Comparison of ENCODE assay signal across 1 cellular context in the genomic region with DNA sequence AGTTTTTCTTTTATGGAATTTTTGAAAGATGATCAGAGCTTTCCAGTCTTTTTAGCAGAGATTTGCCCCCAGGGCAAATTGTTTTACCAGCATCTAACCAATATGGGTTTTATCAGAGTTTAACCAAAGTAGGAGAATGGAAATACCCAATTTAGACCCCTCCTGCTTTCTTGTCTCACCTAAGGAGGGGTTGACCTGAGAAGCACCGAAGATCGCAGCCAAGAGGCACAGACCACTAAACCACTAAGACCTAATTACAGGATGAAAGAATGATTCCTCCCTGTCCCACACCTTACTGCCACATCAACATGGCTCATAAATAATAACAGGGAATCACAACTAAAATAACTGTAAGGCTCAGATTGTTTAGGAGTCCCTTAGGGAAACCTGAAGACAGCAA.
TF ChIP-seq lines count a peak whose summit lies in the region.

No MANE protein-coding gene starts in this region.

TF ChIP-seq in GM23338, 12 proteins besides CTCF, POLR2A, EP300 and RAD21:
- TF ChIP-seq REST (IDR thresholded peaks at IDR 0.05; ENCODE audit: unreplicated experiment) (no peak), ZNF331 (CRISPR knock-in tag; IDR thresholded peaks at IDR 0.05; ENCODE audit: low read depth) (no peak), CREB1 (CRISPR knock-in tag; IDR thresholded peaks at IDR 0.05; ENCODE audit: low read depth) (no peak), POLR2AphosphoS5 (IDR thresholded peaks at IDR 0.05; ENCODE audit: low read depth) (no peak), STAT1 (IDR thresholded peaks at IDR 0.05; ENCODE audit: unreplicated experiment) (no peak), ZNF114 (CRISPR knock-in tag; IDR thresholded peaks at IDR 0.05) (no peak), EZH2phosphoT487 (IDR thresholded peaks at IDR 0.05; ENCODE audit: unreplicated experiment) (no peak), NANOG (IDR thresholded peaks at IDR 0.05; ENCODE audit: borderline replicate concordance) (no peak), JUNB (IDR thresholded peaks at IDR 0.05; ENCODE audit: unreplicated experiment) (no peak), EZH2 (IDR thresholded peaks at IDR 0.05; ENCODE audit: low read depth, unreplicated experiment) (no peak)
- TF ChIP-seq, protein P1, sequence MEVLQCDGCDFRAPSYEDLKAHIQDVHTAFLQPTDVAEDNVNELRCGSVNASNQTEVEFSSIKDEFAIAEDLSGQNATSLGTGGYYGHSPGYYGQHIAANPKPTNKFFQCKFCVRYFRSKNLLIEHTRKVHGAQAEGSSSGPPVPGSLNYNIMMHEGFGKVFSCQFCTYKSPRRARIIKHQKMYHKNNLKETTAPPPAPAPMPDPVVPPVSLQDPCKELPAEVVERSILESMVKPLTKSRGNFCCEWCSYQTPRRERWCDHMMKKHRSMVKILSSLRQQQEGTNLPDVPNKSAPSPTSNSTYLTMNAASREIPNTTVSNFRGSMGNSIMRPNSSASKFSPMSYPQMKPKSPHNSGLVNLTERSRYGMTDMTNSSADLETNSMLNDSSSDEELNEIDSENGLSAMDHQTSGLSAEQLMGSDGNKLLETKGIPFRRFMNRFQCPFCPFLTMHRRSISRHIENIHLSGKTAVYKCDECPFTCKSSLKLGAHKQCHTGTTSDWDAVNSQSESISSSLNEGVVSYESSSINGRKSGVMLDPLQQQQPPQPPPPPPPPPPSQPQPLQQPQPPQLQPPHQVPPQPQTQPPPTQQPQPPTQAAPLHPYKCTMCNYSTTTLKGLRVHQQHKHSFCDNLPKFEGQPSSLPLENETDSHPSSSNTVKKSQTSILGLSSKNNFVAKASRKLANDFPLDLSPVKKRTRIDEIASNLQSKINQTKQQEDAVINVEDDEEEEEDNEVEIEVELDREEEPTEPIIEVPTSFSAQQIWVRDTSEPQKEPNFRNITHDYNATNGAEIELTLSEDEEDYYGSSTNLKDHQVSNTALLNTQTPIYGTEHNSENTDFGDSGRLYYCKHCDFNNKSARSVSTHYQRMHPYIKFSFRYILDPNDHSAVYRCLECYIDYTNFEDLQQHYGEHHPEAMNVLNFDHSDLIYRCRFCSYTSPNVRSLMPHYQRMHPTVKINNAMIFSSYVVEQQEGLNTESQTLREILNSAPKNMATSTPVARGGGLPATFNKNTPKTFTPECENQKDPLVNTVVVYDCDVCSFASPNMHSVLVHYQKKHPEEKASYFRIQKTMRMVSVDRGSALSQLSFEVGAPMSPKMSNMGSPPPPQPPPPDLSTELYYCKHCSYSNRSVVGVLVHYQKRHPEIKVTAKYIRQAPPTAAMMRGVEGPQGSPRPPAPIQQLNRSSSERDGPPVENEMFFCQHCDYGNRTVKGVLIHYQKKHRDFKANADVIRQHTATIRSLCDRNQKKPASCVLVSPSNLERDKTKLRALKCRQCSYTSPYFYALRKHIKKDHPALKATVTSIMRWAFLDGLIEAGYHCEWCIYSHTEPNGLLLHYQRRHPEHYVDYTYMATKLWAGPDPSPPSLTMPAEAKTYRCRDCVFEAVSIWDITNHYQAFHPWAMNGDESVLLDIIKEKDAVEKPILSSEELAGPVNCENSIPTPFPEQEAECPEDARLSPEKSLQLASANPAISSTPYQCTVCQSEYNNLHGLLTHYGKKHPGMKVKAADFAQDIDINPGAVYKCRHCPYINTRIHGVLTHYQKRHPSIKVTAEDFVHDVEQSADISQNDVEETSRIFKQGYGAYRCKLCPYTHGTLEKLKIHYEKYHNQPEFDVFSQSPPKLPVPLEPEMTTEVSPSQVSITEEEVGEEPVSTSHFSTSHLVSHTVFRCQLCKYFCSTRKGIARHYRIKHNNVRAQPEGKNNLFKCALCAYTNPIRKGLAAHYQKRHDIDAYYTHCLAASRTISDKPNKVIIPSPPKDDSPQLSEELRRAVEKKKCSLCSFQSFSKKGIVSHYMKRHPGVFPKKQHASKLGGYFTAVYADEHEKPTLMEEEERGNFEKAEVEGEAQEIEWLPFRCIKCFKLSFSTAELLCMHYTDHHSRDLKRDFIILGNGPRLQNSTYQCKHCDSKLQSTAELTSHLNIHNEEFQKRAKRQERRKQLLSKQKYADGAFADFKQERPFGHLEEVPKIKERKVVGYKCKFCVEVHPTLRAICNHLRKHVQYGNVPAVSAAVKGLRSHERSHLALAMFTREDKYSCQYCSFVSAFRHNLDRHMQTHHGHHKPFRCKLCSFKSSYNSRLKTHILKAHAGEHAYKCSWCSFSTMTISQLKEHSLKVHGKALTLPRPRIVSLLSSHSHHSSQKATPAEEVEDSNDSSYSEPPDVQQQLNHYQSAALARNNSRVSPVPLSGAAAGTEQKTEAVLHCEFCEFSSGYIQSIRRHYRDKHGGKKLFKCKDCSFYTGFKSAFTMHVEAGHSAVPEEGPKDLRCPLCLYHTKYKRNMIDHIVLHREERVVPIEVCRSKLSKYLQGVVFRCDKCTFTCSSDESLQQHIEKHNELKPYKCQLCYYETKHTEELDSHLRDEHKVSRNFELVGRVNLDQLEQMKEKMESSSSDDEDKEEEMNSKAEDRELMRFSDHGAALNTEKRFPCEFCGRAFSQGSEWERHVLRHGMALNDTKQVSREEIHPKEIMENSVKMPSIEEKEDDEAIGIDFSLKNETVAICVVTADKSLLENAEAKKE (CRISPR knock-in tag; IDR thresholded peaks at IDR 0.05): no peak
- TF ChIP-seq, protein P2, sequence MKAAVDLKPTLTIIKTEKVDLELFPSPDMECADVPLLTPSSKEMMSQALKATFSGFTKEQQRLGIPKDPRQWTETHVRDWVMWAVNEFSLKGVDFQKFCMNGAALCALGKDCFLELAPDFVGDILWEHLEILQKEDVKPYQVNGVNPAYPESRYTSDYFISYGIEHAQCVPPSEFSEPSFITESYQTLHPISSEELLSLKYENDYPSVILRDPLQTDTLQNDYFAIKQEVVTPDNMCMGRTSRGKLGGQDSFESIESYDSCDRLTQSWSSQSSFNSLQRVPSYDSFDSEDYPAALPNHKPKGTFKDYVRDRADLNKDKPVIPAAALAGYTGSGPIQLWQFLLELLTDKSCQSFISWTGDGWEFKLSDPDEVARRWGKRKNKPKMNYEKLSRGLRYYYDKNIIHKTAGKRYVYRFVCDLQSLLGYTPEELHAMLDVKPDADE (IDR thresholded peaks at IDR 0.05): no peak
